ENCODE assay signal across 8 cellular contexts in the genomic region with DNA sequence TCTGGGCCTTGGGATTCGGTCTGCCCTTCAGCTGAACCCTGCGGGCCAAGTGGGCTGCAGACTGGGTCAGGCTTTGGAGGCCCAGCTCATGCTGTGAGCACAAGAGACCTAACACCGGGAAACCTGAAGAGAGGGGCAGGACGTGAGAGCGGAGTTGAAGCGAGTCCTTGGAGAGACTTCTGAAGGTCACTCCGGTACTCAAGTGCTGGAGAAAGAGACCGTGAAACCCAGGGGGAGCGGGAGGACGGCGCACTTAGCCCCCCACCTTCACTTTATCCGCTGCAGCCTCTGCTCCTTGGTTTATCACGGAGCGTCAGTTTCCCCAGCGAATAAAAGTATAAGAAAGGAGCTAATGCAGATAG. TPM values are rescaled to one million over a fixed set of nuclear protein-coding genes. Genes with fewer than 3 reads are reported as not detected.
DNase-seq lines count a peak whose midpoint lies in the region; ATAC-seq and TF ChIP-seq lines count a peak whose summit lies in the region.

No MANE protein-coding gene starts in this region.

- H3K4me3 Mint-ChIP-seq in activated naive CD4-positive, alpha-beta T cell treated with anti-CD3 and anti-CD28 coated beads, Interleukin-2, amount 50 U/mL, for 24 hours: peak overlapping the region; percentile 99

- H3F3A ChIP-seq in PC-3 (ENCODE audit: low read length, unreplicated experiment): no peaks in the 10 kb centered on the region

- POLR2A ChIA-PET in PC-3 (lab: Charles Lee; ENCODE audit: unreplicated experiment): no interaction called here

- ATAC-seq in PC-3: peak; percentile 16
- peak; percentile 52 for ATAC-seq in omental fat pad (ENCODE audit: low FRiP score)

- peak overlapping the region; percentile 100 for H3K27ac Mint-ChIP-seq in activated naive CD4-positive, alpha-beta T cell treated with anti-CD3 and anti-CD28 coated beads, Interleukin-2, amount 50 U/mL, for 24 hours

- no peaks in the 10 kb centered on the region for H3K27me3 Mint-ChIP-seq in activated naive CD4-positive, alpha-beta T cell treated with anti-CD3 and anti-CD28 coated beads, Interleukin-2, amount 50 U/mL, for 24 hours

- H3K36me3 ChIP-seq in PC-3 (ENCODE audit: low read depth, low read length): peaks cover 16% of the 10 kb centered on the region

- peaks cover 11% of the 10 kb centered on the region for H3K36me3 Mint-ChIP-seq in activated naive CD4-positive, alpha-beta T cell treated with anti-CD3 and anti-CD28 coated beads, Interleukin-2, amount 50 U/mL, for 24 hours

- no peaks in the 10 kb centered on the region for H3K9me3 ChIP-seq in PC-3 (ENCODE audit: low read length)

- TSS peak; percentile 81 for BruUV-seq in PC-3 (replicated peaks; lab: Mats Ljungman, UMichigan)

- CTCF ChIA-PET in PC-3 (lab: Charles Lee): interaction anchor here (1.0 kb wide), 1 partner anchor 145 kb away, joined by 5 read pairs; no protein-coding TSS in a partner anchor

- peaks cover 70% of the 10 kb centered on the region for H3K79me2 ChIP-seq in PC-3 (ENCODE audit: low read length)

- no peaks in the 10 kb centered on the region for H3K9me2 ChIP-seq in PC-3 (replicated peaks; ENCODE audit: low read length)

- H3K9me3 Mint-ChIP-seq in activated naive CD4-positive, alpha-beta T cell treated with anti-CD3 and anti-CD28 coated beads, Interleukin-2, amount 50 U/mL, for 24 hours: no peaks in the 10 kb centered on the region

- intact Hi-C loops in PC-3 (cut with micrococcal nuclease): loop anchor here (1.0 to 5.0 kb wide), 2 partner anchors 124 to 235 kb away; no protein-coding TSS in a partner anchor

- H3K4me1 Mint-ChIP-seq in activated naive CD4-positive, alpha-beta T cell treated with anti-CD3 and anti-CD28 coated beads, Interleukin-2, amount 50 U/mL, for 24 hours: peaks cover 65% of the 10 kb centered on the region

- H3K4me1 ChIP-seq in PC-3 (ENCODE audit: insufficient read depth, low read length): peaks cover 16% of the 10 kb centered on the region

- H3K4me3 ChIP-seq in PC-3 (ENCODE audit: low read length) (peak overlapping the region; percentile 96), epithelial cell of proximal tubule (ENCODE audit: low read depth, low read length) (peak overlapping the region; percentile 87)

- peak overlapping the region; percentile 81 for H3K27ac ChIP-seq in PC-3 (ENCODE audit: low read length)

- peak overlapping the region; percentile 96 for H3K9ac ChIP-seq in PC-3 (ENCODE audit: low read length)

- DNase-seq in activated naive CD4-positive, alpha-beta T cell treated with anti-CD3 and anti-CD28 coated beads, Interleukin-2, amount 50 U/mL, for 16 hours: no peak
- no peak for DNase-seq in PC-3
- no peak for DNase-seq in epithelial cell of proximal tubule (ENCODE audit: low read depth)
- DNase-seq in omental fat pad (ENCODE audit: low spot score): no peak
- DNase-seq in midbrain (lab: John Stamatoyannopoulos, UW): no peak
- DNase-seq in LoVo (ENCODE audit: low spot score): no peak
- no peak for DNase-seq in amniotic stem cell (lab: John Stamatoyannopoulos, UW)

- peak overlapping the region; percentile 92 for H3K4me2 ChIP-seq in PC-3 (ENCODE audit: low read length)

- no peaks in the 10 kb centered on the region for H3K27me3 ChIP-seq in PC-3 (ENCODE audit: low read length)

- peaks cover 14% of the 10 kb centered on the region for H4K20me1 ChIP-seq in PC-3 (ENCODE audit: low read length)

- peak overlapping the region; percentile 96; the same call in 1 of the 2 replicates for H2AFZ ChIP-seq in PC-3 (ENCODE audit: low read length)

- no peak for TF ChIP-seq CTCF in PC-3 (conservative IDR thresholded peaks at IDR 0.05; ENCODE audit: low read depth, low read length)
- no peak for TF ChIP-seq CTCF in epithelial cell of proximal tubule (conservative IDR thresholded peaks at IDR 0.05; ENCODE audit: low read depth, low read length)
- TF ChIP-seq CTCF in omental fat pad (IDR thresholded peaks at IDR 0.05): no peak

RNA-seq across cellular contexts. Expression of a gene that starts 0.4 kb away (rescaled TPM):
- 73.5 and 116 TPM in 2 replicates for total RNA-seq in PC-3 (2014; rRNA removed)
- 140 and 163 TPM in 2 replicates for total RNA-seq in epithelial cell of proximal tubule
- total RNA-seq in omental fat pad: 100 to 1,000 TPM; 149 to 165 (median 159) TPM

RNA-seq across cellular contexts. Expression of a gene that starts 47.4 kb away (rescaled TPM):
- not detected in 2 replicates for total RNA-seq in PC-3 (2014; rRNA removed)
- not detected in 2 replicates for total RNA-seq in epithelial cell of proximal tubule
- total RNA-seq in omental fat pad: not detected

RNA-seq across cellular contexts. Expression of a gene that starts 54.4 kb away (rescaled TPM):
- total RNA-seq in PC-3 (2014; rRNA removed) (11.8 and 12.4 TPM in 2 replicates), epithelial cell of proximal tubule (2.4 and 8.0 TPM in 2 replicates), omental fat pad (10 to 100 TPM; 18.7 to 35.2 (median 25.8) TPM)
